Comparison of ENCODE assay signal across 14 cellular contexts in the genomic region with DNA sequence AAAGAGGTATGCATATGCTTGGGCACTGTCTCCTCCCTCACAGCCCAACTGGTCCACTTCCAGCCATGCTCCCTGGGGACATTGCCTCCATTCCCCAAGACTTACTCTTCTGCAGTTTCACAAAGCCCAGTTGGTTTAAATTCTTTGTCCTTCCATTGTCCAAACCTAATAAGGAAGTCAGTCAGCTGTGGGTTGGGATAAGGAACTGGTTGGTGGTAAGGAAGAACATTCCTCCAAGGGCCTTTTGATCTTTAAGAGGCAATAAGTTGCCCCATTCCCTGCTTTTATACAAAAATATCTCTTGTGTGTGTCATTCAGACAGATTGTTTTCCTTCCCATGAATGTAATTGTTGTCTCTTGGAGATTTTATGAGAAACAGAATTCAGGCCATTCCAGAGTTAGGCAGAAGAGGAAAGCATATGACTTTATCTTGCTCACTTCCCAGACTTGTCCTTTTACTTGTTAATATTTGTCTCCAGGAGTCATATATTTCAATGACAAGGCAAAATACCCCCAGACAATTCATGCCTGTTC.
A peak's percentile ranks its signal among the peaks of the same experiment; 100 is the strongest.
DNase-seq lines count a peak whose midpoint lies in the region; ATAC-seq and TF ChIP-seq lines count a peak whose summit lies in the region.
"Had no signal": no experiment of that assay in that cellular context is flagged by ENCODE, and none has a peak within 500 bp of the region (broad histone marks: within the 10 kb centered on the region; RNA-seq: fewer than 3 reads in every experiment).

No MANE protein-coding gene starts in this region.

- no peaks in the 10 kb centered on the region for H3K79me1 ChIP-seq in mesenchymal stem cell (replicated peaks; ENCODE audit: low read length, poor library complexity, severe bottlenecking)

- no peak overlapping the region for H3K4me3 ChIP-seq in cardiac fibroblast (replicated peaks in 1 of 2; ENCODE audit: low read depth in 2 of 2, low read length in 2 of 2)
- no peak overlapping the region for H3K4me3 ChIP-seq in mesenchymal stem cell (ENCODE audit: insufficient read depth in 1 of 2, low read depth in 1 of 2, low read length in 2 of 2)
- no peak overlapping the region for H3K4me3 ChIP-seq in left lung
- no peak overlapping the region for H3K4me3 ChIP-seq in effector memory CD4-positive, alpha-beta T cell (ENCODE audit: insufficient read depth, low read depth, low read length, poor library complexity, severe bottlenecking)
- no peak overlapping the region for H3K4me3 ChIP-seq in right lobe of liver
- H3K4me3 ChIP-seq: lung, right atrium auricular region had no signal

- ATAC-seq in left lung (no peak), HG03159 (IDR thresholded peaks at IDR 0.05; ENCODE audit: unreplicated experiment) (no peak), right lobe of liver (no peak)
- ATAC-seq: activated CD8-positive, alpha-beta memory T cell treated with anti-CD3 and anti-CD28 coated beads, Interleukin-2, amount 10 ng/mL, durations not matched to agents 7 days and 5 days had no signal

- H3K4me2 ChIP-seq in mesenchymal stem cell (ENCODE audit: low read length, poor library complexity, severe bottlenecking): no peak overlapping the region

- H2AFZ ChIP-seq in mesenchymal stem cell (ENCODE audit: low read depth, low read length): no peak overlapping the region

- H3K18ac ChIP-seq in mesenchymal stem cell (ENCODE audit: low read depth in 1 of 2, low read length in 2 of 2): peak overlapping the region in 1 of 2 experiments; percentile 69

- no peak overlapping the region for H2BK15ac ChIP-seq in mesenchymal stem cell (ENCODE audit: low read depth, poor library complexity, severe bottlenecking)

- H3K36me3 ChIP-seq in mesenchymal stem cell (ENCODE audit: control insufficient read depth in 1 of 2, insufficient read depth in 2 of 2, low read depth in 1 of 2, low read length in 2 of 2) (no peaks in the 10 kb centered on the region), left lung (no peaks in the 10 kb centered on the region), right lobe of liver (no peaks in the 10 kb centered on the region)
- H3K36me3 ChIP-seq in effector memory CD4-positive, alpha-beta T cell (ENCODE audit: control insufficient read depth, insufficient read depth, low read length): no peaks in the 10 kb centered on the region
- H3K36me3 ChIP-seq: right atrium auricular region had no signal

- peaks cover 15% of the 10 kb centered on the region for H3K9me3 ChIP-seq in mesenchymal stem cell (ENCODE audit: control insufficient read depth, low read length)
- peaks cover 0 to 16% of the 10 kb centered on the region in 2 donors for H3K9me3 ChIP-seq in left lung
- H3K9me3 ChIP-seq in effector memory CD4-positive, alpha-beta T cell (ENCODE audit: control insufficient read depth, low read length): peaks cover 4% of the 10 kb centered on the region
- H3K9me3 ChIP-seq in right lobe of liver: no peaks in the 10 kb centered on the region

- H2BK12ac ChIP-seq in mesenchymal stem cell (ENCODE audit: low read length in 2 of 2): no peak overlapping the region

- peaks cover 3% of the 10 kb centered on the region for H3K4me1 ChIP-seq in mesenchymal stem cell (ENCODE audit: control insufficient read depth, insufficient read depth, low read depth, low read length)
- H3K4me1 ChIP-seq in left lung: no peaks in the 10 kb centered on the region
- no peaks in the 10 kb centered on the region for H3K4me1 ChIP-seq in effector memory CD4-positive, alpha-beta T cell (ENCODE audit: control insufficient read depth, insufficient read depth, low read length, poor library complexity, severe bottlenecking)
- no peaks in the 10 kb centered on the region for H3K4me1 ChIP-seq in right lobe of liver
- H3K4me1 ChIP-seq: right atrium auricular region had no signal

- H3K27me3 ChIP-seq in mesenchymal stem cell (ENCODE audit: control insufficient read depth in 1 of 2, insufficient read depth in 1 of 2, low read length in 2 of 2) (no peaks in the 10 kb centered on the region), left lung (no peaks in the 10 kb centered on the region), right lobe of liver (no peaks in the 10 kb centered on the region)
- H3K27me3 ChIP-seq in effector memory CD4-positive, alpha-beta T cell (replicated peaks; ENCODE audit: control insufficient read depth, insufficient read depth, low read length, poor library complexity, severe bottlenecking): no peaks in the 10 kb centered on the region
- H3K27me3 ChIP-seq: right atrium auricular region had no signal

- no peak overlapping the region for H3K23ac ChIP-seq in mesenchymal stem cell (ENCODE audit: low read length in 2 of 2)

- H2AK5ac ChIP-seq in mesenchymal stem cell (ENCODE audit: low read length, severe bottlenecking): no peak overlapping the region

- intact Hi-C loops in left lung (cut with DNase I) (no loop called here), right lobe of liver (cut with DNase I) (no loop called here)

- H3K9ac ChIP-seq in mesenchymal stem cell (ENCODE audit: low read length): peak overlapping the region; percentile 83

- H3K14ac ChIP-seq in mesenchymal stem cell (ENCODE audit: low read length in 2 of 2): no peak overlapping the region

- no peak overlapping the region for H4K8ac ChIP-seq in mesenchymal stem cell (ENCODE audit: low read length)

- TF ChIP-seq CTCF in cardiac fibroblast (IDR thresholded peaks at IDR 0.05; ENCODE audit: low read depth, low read length) (no peak), left lung (IDR thresholded peaks at IDR 0.05) (no peak), right lobe of liver (IDR thresholded peaks at IDR 0.05) (no peak)

- H2BK120ac ChIP-seq in mesenchymal stem cell (ENCODE audit: low read depth, low read length): no peak overlapping the region

- H3K27ac ChIP-seq in mesenchymal stem cell (ENCODE audit: low read length, poor library complexity, severe bottlenecking) (peak overlapping the region; percentile 95), left lung (no peak overlapping the region), right lobe of liver (no peak overlapping the region)
- no peak overlapping the region for H3K27ac ChIP-seq in effector memory CD4-positive, alpha-beta T cell (ENCODE audit: insufficient read depth, low read length, poor library complexity, severe bottlenecking)
- H3K27ac ChIP-seq: right atrium auricular region had no signal

- DNase-seq in AG08396 (ENCODE audit: low spot score) (peak; percentile 46), M059J (ENCODE audit: low read depth) (peak; percentile 98), cardiac fibroblast (ENCODE audit: low read depth in 2 of 2) (peak; percentile 97 to 100), mesenchymal stem cell (peak; percentile 87), left lung (no peak), right lobe of liver (no peak)
- no peak for DNase-seq in effector memory CD4-positive, alpha-beta T cell
- DNase-seq: activated CD8-positive, alpha-beta memory T cell treated with anti-CD3 and anti-CD28 coated beads, Interleukin-2, amount 10 ng/mL, durations not matched to agents 7 days and 5 days; anterior cingulate cortex; NCI-H1417 treated with DMSO at 0.1 percent for 48 hours; NK-92 treated with Interleukin-12 subunit alpha and Interleukin-12 subunit beta, amount 100 ng/mL, for 24 hours had no signal

- no peak overlapping the region for H4K91ac ChIP-seq in mesenchymal stem cell (ENCODE audit: low read length)

- no peak overlapping the region for H3K4ac ChIP-seq in mesenchymal stem cell (ENCODE audit: low read depth in 1 of 2, low read length in 2 of 2)

- H2BK5ac ChIP-seq in mesenchymal stem cell (ENCODE audit: low read depth, low read length, poor library complexity, severe bottlenecking): peak overlapping the region; percentile 88

- TF ChIP-seq POLR2A in right lobe of liver (IDR thresholded peaks at IDR 0.05): no peak

Comparison
In these comparisons a context has a peak if more than half of its experiments do, and no peak if none do; other contexts are left out.
1. DNase-seq: peak in AG08396 (single experiment), M059J (single experiment), cardiac fibroblast (2 of 2) and mesenchymal stem cell (single experiment); none in left lung (0 of 2), effector memory CD4-positive, alpha-beta T cell (0 of 3) and right lobe of liver (0 of 3).